Comparison of ENCODE assay signal across 34 cellular contexts in genomic region chrY:15976771-15977170, GRCh38.
"Had no signal": no experiment of that assay in that cellular context is flagged by ENCODE, and none has a peak within 500 bp of the region (broad histone marks: within the 10 kb centered on the region; RNA-seq: fewer than 3 reads in every experiment).

No MANE protein-coding gene starts in this region.

- DNase-seq: Kasumi-1, MG63, MM.1S, MV-4-11, NCI-H1048, NCI-H1092, NCI-H1092 treated with DMSO at 0.1 percent for 48 hours, NCI-H1105, NCI-H1105 treated with DMSO at 0.1 percent for 48 hours, NCI-H1417, NCI-H1417 treated with DMSO at 0.1 percent for 48 hours, NCI-H1436, NCI-H1436 treated with DMSO at 0.1 percent for 48 hours, NCI-H146, NCI-H1694, NCI-H1694 treated with DMSO at 0.1 percent for 48 hours, NCI-H187, NCI-H187 treated with DMSO at 0.1 percent for 48 hours, NCI-H1930, NCI-H2029, NCI-H2029 treated with DMSO at 0.1 percent for 48 hours, NCI-H2081, NCI-H2081 treated with DMSO at 0.1 percent for 48 hours, NCI-H2107, NCI-H2171, NCI-H2171 treated with DMSO at 0.1 percent for 48 hours, NCI-H2227 treated with DMSO at 0.1 percent for 48 hours, NCI-H226, NCI-H345, NCI-H446, NCI-H446 treated with DMSO at 0.1 percent for 48 hours, NCI-H510A, NCI-H510A treated with DMSO at 0.1 percent for 48 hours had no signal

- H3K9ac ChIP-seq: KMS-11 had no signal

- H3K36me3 ChIP-seq: MG63 had no signal

- H3K27ac ChIP-seq: KMS-11 had no signal

- H3K4me2 ChIP-seq: KMS-11 had no signal

- H3K9me3 ChIP-seq: MG63 had no signal

- H3K27me3 ChIP-seq: MG63 had no signal

- H3K4me3 ChIP-seq: MG63 had no signal
